In genomic region chr1:150551784-150552691, GRCh38 we compare ENCODE assay signal across 9 cellular contexts. TPM values are rescaled to one million over a fixed set of nuclear protein-coding genes. Genes with fewer than 3 reads are reported as not detected.
DNase-seq lines count a peak whose midpoint lies in the region; ATAC-seq and TF ChIP-seq lines count a peak whose summit lies in the region.
"Had no signal": no experiment of that assay in that cellular context is flagged by ENCODE, and none has a peak within 500 bp of the region (broad histone marks: within the 10 kb centered on the region; RNA-seq: fewer than 3 reads in every experiment).

No MANE protein-coding gene starts in this region.

- peak; percentile 10 for ATAC-seq in effector memory CD8-positive, alpha-beta T cell (replicated peaks)

- CTCF ChIA-PET in Caco-2 (lab: Charles Lee): interaction anchor here (0.6 to 1.9 kb wide), 6 partner anchors 7 to 262 kb away, joined by 3 to 11 read pairs (median 4); partner anchors contain the start of gene FALEC
- CTCF ChIA-PET in PC-9 (lab: Charles Lee): interaction anchor here (0.6 to 1.6 kb wide), 10 partner anchors 9 to 1041 kb away, joined by 3 to 11 read pairs (median 6); no protein-coding TSS in a partner anchor

- 49% methylated on average over 10 of the region's 10 CpGs for WGBS in mesenchymal stem cell

- no peaks in the 10 kb centered on the region for H4K20me1 ChIP-seq in PC-9 (ENCODE audit: insufficient read depth)

- H3K36me3 ChIP-seq in Caco-2 (ENCODE audit: control insufficient read depth, insufficient read depth, low read length) (no peaks in the 10 kb centered on the region), PC-9 (ENCODE audit: low read depth) (no peaks in the 10 kb centered on the region), mesenchymal stem cell (ENCODE audit: control insufficient read depth in 1 of 2, insufficient read depth in 2 of 2, low read depth in 1 of 2, low read length in 2 of 2) (peaks cover 24 to 32% of the 10 kb centered on the region in 2 experiments)

- H3K9me3 ChIP-seq in Caco-2 (no peaks in the 10 kb centered on the region), PC-9 (ENCODE audit: insufficient read depth, low read depth) (no peaks in the 10 kb centered on the region), mesenchymal stem cell (ENCODE audit: control insufficient read depth, low read length) (no peaks in the 10 kb centered on the region)

- H3K4me1 Mint-ChIP-seq in Caco-2 (ENCODE audit: low read depth, unreplicated experiment) (peaks cover 15% of the 10 kb centered on the region), type B pancreatic cell (ENCODE audit: unreplicated experiment) (peaks cover 23% of the 10 kb centered on the region)
- peaks cover 17 to 19% of the 10 kb centered on the region in 2 donors for H3K4me1 Mint-ChIP-seq in effector memory CD8-positive, alpha-beta T cell (ENCODE audit: low read depth in 2 of 2)

- H4K91ac ChIP-seq in mesenchymal stem cell (ENCODE audit: low read length): peak overlapping the region; percentile 85

- no peak overlapping the region for H2BK5ac ChIP-seq in mesenchymal stem cell (ENCODE audit: low read depth, low read length, poor library complexity, severe bottlenecking)

- POLR2A ChIA-PET in Caco-2 (lab: Charles Lee) (interaction anchor here (0.7 to 1.8 kb wide), 6 partner anchors 9 to 27 kb away, joined by 3 to 8 read pairs (median 4); partner anchors contain the start of gene MCL1), PC-9 (lab: Charles Lee; ENCODE audit: unreplicated experiment) (interaction anchor here (0.6 to 1.2 kb wide), 8 partner anchors 9 to 430 kb away, joined by 3 to 22 read pairs (median 6); partner anchors contain the start of gene ANXA9)

- H3K9me3 Mint-ChIP-seq in Caco-2 (ENCODE audit: unreplicated experiment) (no peaks in the 10 kb centered on the region), type B pancreatic cell (no peaks in the 10 kb centered on the region)
- no peaks in the 10 kb centered on the region for H3K9me3 Mint-ChIP-seq in effector memory CD8-positive, alpha-beta T cell

- H3K18ac ChIP-seq in mesenchymal stem cell (ENCODE audit: low read depth in 1 of 2, low read length in 2 of 2): peak overlapping the region; percentile 80 to 82

- peak overlapping the region in 1 of 2 experiments; percentile 36 for H3K14ac ChIP-seq in mesenchymal stem cell (ENCODE audit: low read length in 2 of 2)

- H3K4me3 Mint-ChIP-seq in Caco-2 (ENCODE audit: unreplicated experiment): peak overlapping the region; percentile 25
- peak overlapping the region in 1 of 2 donors; percentile 8 for H3K4me3 Mint-ChIP-seq in effector memory CD8-positive, alpha-beta T cell
- H3K4me3 Mint-ChIP-seq in type B pancreatic cell: peak overlapping the region; percentile 56

- peaks cover 8% of the 10 kb centered on the region for H3K79me1 ChIP-seq in mesenchymal stem cell (replicated peaks; ENCODE audit: low read length, poor library complexity, severe bottlenecking)

- H3K4ac ChIP-seq in mesenchymal stem cell (ENCODE audit: low read depth in 1 of 2, low read length in 2 of 2): peak overlapping the region; percentile 55 to 80

- no peaks in the 10 kb centered on the region for H3K9me2 ChIP-seq in PC-9 (ENCODE audit: insufficient read depth)

- H2BK12ac ChIP-seq in mesenchymal stem cell (ENCODE audit: low read length in 2 of 2): peak overlapping the region; percentile 20 to 87

- no TSS peak for BruUV-seq in Caco-2 (replicated peaks; lab: Mats Ljungman, UMichigan)
- BruUV-seq in PC-9 (replicated peaks; lab: Mats Ljungman, UMichigan): TSS peak; percentile 24

- H3K27me3 ChIP-seq in Caco-2 (replicated peaks; ENCODE audit: control insufficient read depth, insufficient read depth, low read length): no peaks in the 10 kb centered on the region
- H3K27me3 ChIP-seq in PC-9 (ENCODE audit: insufficient read depth, low read depth): no peaks in the 10 kb centered on the region
- H3K27me3 ChIP-seq in mesenchymal stem cell (ENCODE audit: control insufficient read depth in 1 of 2, insufficient read depth in 1 of 2, low read length in 2 of 2): no peaks in the 10 kb centered on the region

- DNase-seq in Caco-2 (peak; percentile 82 to 85), PC-9 (peak; percentile 89 to 91), mesenchymal stem cell (peak; percentile 95), type B pancreatic cell (ENCODE audit: extremely low spot score, unreplicated experiment) (no peak), NCI-H446 treated with DMSO at 0.1 percent for 48 hours (lab: John Stamatoyannopoulos, UW) (no peak), NCI-H1436 treated with DMSO at 0.1 percent for 48 hours (lab: John Stamatoyannopoulos, UW) (no peak), NCI-H2227 treated with DMSO at 0.1 percent for 48 hours (lab: John Stamatoyannopoulos, UW) (no peak)
- DNase-seq in effector memory CD8-positive, alpha-beta T cell: no peak

- H3K4me1 ChIP-seq in Caco-2 (peaks cover 44% of the 10 kb centered on the region), PC-9 (replicated peaks; ENCODE audit: insufficient read depth) (peaks cover 46% of the 10 kb centered on the region), mesenchymal stem cell (ENCODE audit: control insufficient read depth, insufficient read depth, low read depth, low read length) (peaks cover 24% of the 10 kb centered on the region)

- peak overlapping the region; percentile 78 for H3K4me2 ChIP-seq in PC-9
- no peak overlapping the region for H3K4me2 ChIP-seq in mesenchymal stem cell (ENCODE audit: low read length, poor library complexity, severe bottlenecking)

- no peak for TF ChIP-seq CTCF in Caco-2 (IDR thresholded peaks at IDR 0.05; ENCODE audit: insufficient read depth in 1 of 2, low read depth in 1 of 2, low read length in 1 of 2, severe bottlenecking in 1 of 2, unreplicated experiment in 1 of 2)
- no peak for TF ChIP-seq CTCF in PC-9 (conservative IDR thresholded peaks at IDR 0.05)
- TF ChIP-seq CTCF in type B pancreatic cell (conservative IDR thresholded peaks at IDR 0.05): no peak

- H3K27ac Mint-ChIP-seq in Caco-2 (ENCODE audit: unreplicated experiment) (peak overlapping the region; percentile 67), type B pancreatic cell (peak overlapping the region; percentile 81)
- H3K27ac Mint-ChIP-seq in effector memory CD8-positive, alpha-beta T cell: peak overlapping the region in 1 of 2 donors; percentile 59

- H3K27ac ChIP-seq in PC-9 (peak overlapping the region; percentile 65), mesenchymal stem cell (ENCODE audit: low read length, poor library complexity, severe bottlenecking) (no peak overlapping the region)

- no peak overlapping the region for H3K23ac ChIP-seq in mesenchymal stem cell (ENCODE audit: low read length in 2 of 2)

- H3K27me3 Mint-ChIP-seq in Caco-2 (ENCODE audit: insufficient read depth, unreplicated experiment) (no peaks in the 10 kb centered on the region), type B pancreatic cell (peaks cover 4% of the 10 kb centered on the region)
- H3K27me3 Mint-ChIP-seq in effector memory CD8-positive, alpha-beta T cell: peaks cover 7 to 13% of the 10 kb centered on the region in 2 donors

- no peaks in the 10 kb centered on the region for H3K79me2 ChIP-seq in PC-9 (ENCODE audit: low read depth)

- no peak overlapping the region for H2AK5ac ChIP-seq in mesenchymal stem cell (ENCODE audit: low read length, severe bottlenecking)

- peak overlapping the region; percentile 75 for H4K8ac ChIP-seq in mesenchymal stem cell (ENCODE audit: low read length)

- peak overlapping the region; percentile 74 for H3K9ac ChIP-seq in mesenchymal stem cell (ENCODE audit: low read length)

- no peak overlapping the region for H3K4me3 ChIP-seq in Caco-2 (ENCODE audit: low read depth, low read length)
- H3K4me3 ChIP-seq in PC-9: no peak overlapping the region; the same call in 1 of the 2 replicates
- peak overlapping the region in 1 of 2 experiments; percentile 87 for H3K4me3 ChIP-seq in mesenchymal stem cell (ENCODE audit: insufficient read depth in 1 of 2, low read depth in 1 of 2, low read length in 2 of 2)

- H3F3A ChIP-seq in PC-9 (ENCODE audit: insufficient read depth, low read depth): peaks cover 62% of the 10 kb centered on the region

- H2AFZ ChIP-seq in PC-9: no peak overlapping the region
- H2AFZ ChIP-seq in mesenchymal stem cell (ENCODE audit: low read depth, low read length): no peak overlapping the region

- peak overlapping the region; percentile 73 for H2BK120ac ChIP-seq in mesenchymal stem cell (ENCODE audit: low read depth, low read length)

- intact Hi-C loops in Caco-2 (cut with micrococcal nuclease; ENCODE audit: unreplicated experiment): loop anchor here (1.0 kb wide), 1 partner anchor 8 kb away; no protein-coding TSS in a partner anchor
- intact Hi-C loops in PC-9 (cut with micrococcal nuclease; ENCODE audit: unreplicated experiment): loop anchor here (5.0 kb wide), 1 partner anchor 65 kb away; the partner anchor contains the start of gene TARS2

- H2BK15ac ChIP-seq in mesenchymal stem cell (ENCODE audit: low read depth, poor library complexity, severe bottlenecking): no peak overlapping the region

- H3K36me3 Mint-ChIP-seq in Caco-2 (ENCODE audit: insufficient read depth, unreplicated experiment) (peaks cover 22% of the 10 kb centered on the region), type B pancreatic cell (no peaks in the 10 kb centered on the region)
- H3K36me3 Mint-ChIP-seq in effector memory CD8-positive, alpha-beta T cell (ENCODE audit: insufficient read depth): peaks cover 22% of the 10 kb centered on the region

RNA-seq across cellular contexts. Expression of gene ADAMTSL4, which starts 2.8 kb away (rescaled TPM):
- total RNA-seq in Caco-2 (2022) (16.1 and 17.6 TPM in 2 replicates), PC-9 (2021) (67.9 and 76.7 TPM in 2 replicates), type B pancreatic cell (ENCODE audit: low replicate concordance) (12.5 and 24.6 TPM in 2 replicates)
- polyA plus RNA-seq in mesenchymal stem cell (2013, experiment 1 of 2): 15.0 TPM
- 14.4 TPM for polyA plus RNA-seq in mesenchymal stem cell (2013, experiment 2 of 2)

RNA-seq across cellular contexts. Expression of gene MCL1, which starts 27.4 kb away (rescaled TPM):
- total RNA-seq in Caco-2 (2022) (130 and 134 TPM in 2 replicates), PC-9 (2021) (145 and 178 TPM in 2 replicates), type B pancreatic cell (ENCODE audit: low replicate concordance) (187 and 280 TPM in 2 replicates)
- 229 TPM for polyA plus RNA-seq in mesenchymal stem cell (2013, experiment 1 of 2)
- 224 TPM for polyA plus RNA-seq in mesenchymal stem cell (2013, experiment 2 of 2)

RNA-seq across cellular contexts. Expression of gene FALEC, which starts 36.5 kb away (rescaled TPM):
- 0.59 and 0.63 TPM in 2 replicates for total RNA-seq in Caco-2 (2022)
- total RNA-seq in PC-9 (2021): 0.94 and 2.1 TPM in 2 replicates
- not detected for polyA plus RNA-seq in mesenchymal stem cell (2013, experiment 1 of 2)
- not detected for polyA plus RNA-seq in mesenchymal stem cell (2013, experiment 2 of 2)
- total RNA-seq in type B pancreatic cell (ENCODE audit: low replicate concordance): 0.55 and 0.80 TPM in 2 replicates
- total RNA-seq: subcutaneous adipose tissue had no signal

RNA-seq across cellular contexts. Expression of gene ECM1, which starts 44.1 kb away (rescaled TPM):
- total RNA-seq in Caco-2 (2022) (0.95 and 2.4 TPM in 2 replicates), PC-9 (2021) (6.3 and 10.3 TPM in 2 replicates), type B pancreatic cell (ENCODE audit: low replicate concordance) (31.5 and 33.8 TPM in 2 replicates)
- polyA plus RNA-seq in mesenchymal stem cell (2013, experiment 1 of 2): 165 TPM
- 158 TPM for polyA plus RNA-seq in mesenchymal stem cell (2013, experiment 2 of 2)

Comparison
In these comparisons a context has a peak if more than half of its experiments do, and no peak if none do; other contexts are left out.
1. DNase-seq: peak in Caco-2 (2 of 2), PC-9 (2 of 2) and mesenchymal stem cell (single experiment); none in effector memory CD8-positive, alpha-beta T cell (0 of 3), type B pancreatic cell (single experiment), NCI-H446 treated with DMSO at 0.1 percent for 48 hours (single experiment), NCI-H1436 treated with DMSO at 0.1 percent for 48 hours (single experiment) and NCI-H2227 treated with DMSO at 0.1 percent for 48 hours (single experiment).